ENCODE assay signal across 8 cellular contexts in genomic region chr11:67508486-67509121, GRCh38. TPM values are rescaled to one million over a fixed set of nuclear protein-coding genes. Genes with fewer than 3 reads are reported as not detected.
DNase-seq lines count a peak whose midpoint lies in the region; ATAC-seq and TF ChIP-seq lines count a peak whose summit lies in the region.

No MANE protein-coding gene starts in this region.

- H2AFZ ChIP-seq in KMS-11 (ENCODE audit: low read depth): peak overlapping the region; percentile 72

- BruUV-seq in Panc1 (replicated peaks; lab: Mats Ljungman, UMichigan): no TSS peak

- H3K4me1 Mint-ChIP-seq in naive B cell: peaks cover 30 to 41% (median 36%) of the 10 kb centered on the region in 3 donors
- peaks cover 35% of the 10 kb centered on the region for H3K4me1 Mint-ChIP-seq in stimulated activated effector memory CD8-positive, alpha-beta T cell treated with anti-CD3 and anti-CD28 coated beads, Interleukin-12 subunit alpha, Interleukin-12 subunit beta, amount 100 ng/mL, for 72 hours

- CTCF ChIA-PET in Panc1 (lab: Charles Lee): interaction anchor here (0.7 to 0.9 kb wide), 2 partner anchors 68 to 116 kb away, joined by 3 read pairs; no protein-coding TSS in a partner anchor

- H3K4me1 ChIP-seq in KMS-11 (ENCODE audit: low read depth, poor library complexity, severe bottlenecking): peaks cover 30% of the 10 kb centered on the region
- H3K4me1 ChIP-seq in Panc1 (ENCODE audit: control insufficient read depth, insufficient read depth, low read length): peaks cover 25% of the 10 kb centered on the region

- H3K9me3 ChIP-seq in Panc1 (ENCODE audit: control insufficient read depth, insufficient read depth, low read depth, low read length): no peaks in the 10 kb centered on the region

- H3K4me2 ChIP-seq in KMS-11: peak overlapping the region; percentile 44

- peak overlapping the region; percentile 87 to 96 (median 94) for H3K4me3 Mint-ChIP-seq in naive B cell
- peak overlapping the region; percentile 96 for H3K4me3 Mint-ChIP-seq in stimulated activated effector memory CD8-positive, alpha-beta T cell treated with anti-CD3 and anti-CD28 coated beads, Interleukin-12 subunit alpha, Interleukin-12 subunit beta, amount 100 ng/mL, for 72 hours

- in situ Hi-C loops in Panc1 (cut with HindIII; ENCODE audit: low pct_unique_long_range_greater_than_20kb, low sequenced_read_pairs): no loop called here

- peak overlapping the region; percentile 83 for H3K27ac ChIP-seq in KMS-11
- peak overlapping the region; percentile 86 for H3K27ac ChIP-seq in Panc1 (ENCODE audit: low read length)

- H3K36me3 Mint-ChIP-seq in naive B cell: no peaks in the 10 kb centered on the region
- H3K36me3 Mint-ChIP-seq in stimulated activated effector memory CD8-positive, alpha-beta T cell treated with anti-CD3 and anti-CD28 coated beads, Interleukin-12 subunit alpha, Interleukin-12 subunit beta, amount 100 ng/mL, for 72 hours: peaks cover 54% of the 10 kb centered on the region

- H3K79me2 ChIP-seq in KMS-11 (ENCODE audit: insufficient read depth, low read depth): peaks cover 7% of the 10 kb centered on the region; the same call in 1 of the 2 replicates

- H3K27me3 Mint-ChIP-seq in naive B cell: peaks cover 0 to 19% (median 6%) of the 10 kb centered on the region in 3 donors

- DNase-seq in DMS79 (lab: John Stamatoyannopoulos, UW) (peak; percentile 91), Panc1 (ENCODE audit: low read depth, low spot score) (peak; percentile 81), activated T-helper 1 cell treated with Interleukin-2 at 50 U/mL for 16 hours (ENCODE audit: low read depth) (peak; percentile 96), fibroblast of gingiva (ENCODE audit: low read depth) (peak; percentile 96), naive B cell (peak; percentile 100)
- peak; percentile 98 to 100 for DNase-seq in stimulated activated effector memory CD8-positive, alpha-beta T cell treated with anti-CD3 and anti-CD28 coated beads, Interleukin-12 subunit alpha, Interleukin-12 subunit beta, amount 100 ng/mL, for 72 hours (ENCODE audit: low spot score in 2 of 2)

- H3K27me3 ChIP-seq in KMS-11 (ENCODE audit: insufficient read depth, low read depth) (peaks cover 34% of the 10 kb centered on the region), Panc1 (ENCODE audit: control insufficient read depth, insufficient read depth, low read length) (no peaks in the 10 kb centered on the region)

- H3K9ac ChIP-seq in KMS-11: peak overlapping the region; percentile 82

- peaks cover 0 to 1% (median 0%) of the 10 kb centered on the region in 7 donors for H3K9me3 Mint-ChIP-seq in naive B cell
- no peaks in the 10 kb centered on the region for H3K9me3 Mint-ChIP-seq in stimulated activated effector memory CD8-positive, alpha-beta T cell treated with anti-CD3 and anti-CD28 coated beads, Interleukin-12 subunit alpha, Interleukin-12 subunit beta, amount 100 ng/mL, for 72 hours

- no peaks in the 10 kb centered on the region for H3K36me3 ChIP-seq in KMS-11 (ENCODE audit: insufficient read depth)
- no peaks in the 10 kb centered on the region; the same call in 1 of the 2 replicates for H3K36me3 ChIP-seq in Panc1 (ENCODE audit: control insufficient read depth, insufficient read depth, low read length)

- POLR2A ChIA-PET in Panc1 (lab: Charles Lee): interaction anchor here (0.6 kb wide), 2 partner anchors 83 to 1967 kb away, joined by 3 to 4 read pairs; no protein-coding TSS in a partner anchor

- H3K4me3 ChIP-seq in KMS-11 (IDR thresholded peaks at IDR 0.05; ENCODE audit: insufficient read depth, low read depth, low read length): no peak overlapping the region
- H3K4me3 ChIP-seq in Panc1 (ENCODE audit: low read depth in 2 of 2, low read length in 2 of 2): peak overlapping the region; percentile 68 to 82

- H3K27ac Mint-ChIP-seq in naive B cell: peak overlapping the region; percentile 98 to 100 (median 99)
- peak overlapping the region; percentile 96 for H3K27ac Mint-ChIP-seq in stimulated activated effector memory CD8-positive, alpha-beta T cell treated with anti-CD3 and anti-CD28 coated beads, Interleukin-12 subunit alpha, Interleukin-12 subunit beta, amount 100 ng/mL, for 72 hours

- TF ChIP-seq CTCF in KMS-11 (conservative IDR thresholded peaks at IDR 0.05; ENCODE audit: low read depth, low read length): no peak
- TF ChIP-seq CTCF in Panc1 (IDR thresholded peaks at IDR 0.05): no peak

- no peaks in the 10 kb centered on the region for H4K20me1 ChIP-seq in KMS-11 (ENCODE audit: insufficient read depth)

- ATAC-seq in GM21786 (IDR thresholded peaks at IDR 0.05; ENCODE audit: unreplicated experiment) (peak; percentile 35), Panc1 (peak; percentile 60), naive B cell (ENCODE audit: low read depth in 2 of 2) (peak; percentile 51 to 54)
- ATAC-seq in stimulated activated effector memory CD8-positive, alpha-beta T cell treated with anti-CD3 and anti-CD28 coated beads, Interleukin-12 subunit alpha, Interleukin-12 subunit beta, amount 100 ng/mL, for 72 hours: peak; percentile 58

- intact Hi-C loops in Panc1 (cut with micrococcal nuclease; ENCODE audit: unreplicated experiment): loop anchor here (5.0 kb wide), 1 partner anchor 96 kb away; no protein-coding TSS in a partner anchor

RNA-seq across cellular contexts. Expression of gene CDK2AP2, which starts 0.6 kb away (rescaled TPM):
- total RNA-seq in Panc1 (2021; ENCODE audit: unreplicated experiment): 76.1 TPM
- 150 TPM for polyA plus RNA-seq in Panc1 (2012; ENCODE audit: insufficient read length)
- polyA plus RNA-seq in naive B cell (ENCODE audit: low read depth in 6 of 6): 100 to 1,000 TPM in 5 of 6 donors, 10 to 100 TPM in 1; 87.4 to 161 (median 111) TPM

RNA-seq across cellular contexts. Expression of gene PITPNM1, which starts 3.4 kb away (rescaled TPM):
- 70.4 TPM for total RNA-seq in Panc1 (2021; ENCODE audit: unreplicated experiment)
- polyA plus RNA-seq in Panc1 (2012; ENCODE audit: insufficient read length): 78.0 TPM
- 10 to 100 TPM; 10.9 to 34.9 (median 14.5) TPM for polyA plus RNA-seq in naive B cell (ENCODE audit: low read depth in 6 of 6)

RNA-seq across cellular contexts. Expression of gene CABP2, which starts 14.6 kb away (rescaled TPM):
- not detected for total RNA-seq in Panc1 (2021; ENCODE audit: unreplicated experiment)
- polyA plus RNA-seq in Panc1 (2012; ENCODE audit: insufficient read length): not detected
- polyA plus RNA-seq in naive B cell (ENCODE audit: low read depth in 6 of 6): not detected

RNA-seq across cellular contexts. Expression of gene AIP, which starts 25.8 kb away (rescaled TPM):
- total RNA-seq in Panc1 (2021; ENCODE audit: unreplicated experiment): 87.8 TPM
- polyA plus RNA-seq in Panc1 (2012; ENCODE audit: insufficient read length): 178 TPM
- 100 to 1,000 TPM in 4 of 6 donors, 10 to 100 TPM in 2; 86.8 to 149 (median 120) TPM for polyA plus RNA-seq in naive B cell (ENCODE audit: low read depth in 6 of 6)

RNA-seq across cellular contexts. Expression of gene TMEM134, which starts 39.6 kb away (rescaled TPM):
- 65.0 TPM for total RNA-seq in Panc1 (2021; ENCODE audit: unreplicated experiment)
- polyA plus RNA-seq in Panc1 (2012; ENCODE audit: insufficient read length): 100 TPM
- polyA plus RNA-seq in naive B cell (ENCODE audit: low read depth in 6 of 6): 100 to 1,000 TPM; 183 to 250 (median 221) TPM
